ENCODE assay signal across 1 cellular context in the genomic region with DNA sequence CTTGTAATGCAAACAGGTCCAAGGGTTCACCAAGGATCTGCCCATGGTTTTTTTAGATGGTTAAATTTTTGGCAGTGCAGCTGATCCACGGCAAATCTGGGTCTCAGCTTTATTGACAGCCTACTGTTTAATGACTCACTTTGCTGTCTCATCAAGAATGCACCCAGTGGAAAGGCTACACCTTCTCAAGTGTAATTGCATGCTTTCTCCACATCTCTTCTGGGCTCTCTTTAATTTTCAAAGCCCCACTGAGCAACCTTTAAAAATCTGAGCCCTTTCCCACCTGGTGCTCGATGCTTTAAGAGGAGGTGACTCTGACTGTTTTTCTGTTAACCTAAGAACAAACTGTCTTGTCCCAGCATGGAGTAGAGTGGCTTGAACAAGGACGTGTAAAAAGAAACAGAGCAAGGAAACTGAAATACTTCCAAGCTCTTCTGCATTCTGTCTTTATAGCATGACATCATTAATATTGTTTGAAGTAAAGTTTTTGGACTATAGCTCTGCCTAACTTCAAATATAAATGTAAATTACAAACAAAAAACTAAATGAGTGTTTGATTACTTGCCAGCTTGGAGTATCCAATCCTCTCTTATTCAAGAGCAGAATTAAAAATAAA.
TF ChIP-seq lines count a peak whose summit lies in the region.

No MANE protein-coding gene starts in this region.

TF ChIP-seq in HEK293, 187 proteins besides CTCF, POLR2A, EP300 and RAD21 (continued from another document):
- TF ChIP-seq, protein P1, sequence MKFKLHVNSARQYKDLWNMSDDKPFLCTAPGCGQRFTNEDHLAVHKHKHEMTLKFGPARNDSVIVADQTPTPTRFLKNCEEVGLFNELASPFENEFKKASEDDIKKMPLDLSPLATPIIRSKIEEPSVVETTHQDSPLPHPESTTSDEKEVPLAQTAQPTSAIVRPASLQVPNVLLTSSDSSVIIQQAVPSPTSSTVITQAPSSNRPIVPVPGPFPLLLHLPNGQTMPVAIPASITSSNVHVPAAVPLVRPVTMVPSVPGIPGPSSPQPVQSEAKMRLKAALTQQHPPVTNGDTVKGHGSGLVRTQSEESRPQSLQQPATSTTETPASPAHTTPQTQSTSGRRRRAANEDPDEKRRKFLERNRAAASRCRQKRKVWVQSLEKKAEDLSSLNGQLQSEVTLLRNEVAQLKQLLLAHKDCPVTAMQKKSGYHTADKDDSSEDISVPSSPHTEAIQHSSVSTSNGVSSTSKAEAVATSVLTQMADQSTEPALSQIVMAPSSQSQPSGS (tag by site-specific recombination; IDR thresholded peaks at IDR 0.05; ENCODE audit: low read depth) = peak; percentile 78
- TF ChIP-seq ZNF354C (tag by site-specific recombination; IDR thresholded peaks at IDR 0.05; ENCODE audit: borderline replicate concordance, low read depth) = no peak
- TF ChIP-seq ZNF776 (tag by site-specific recombination; IDR thresholded peaks at IDR 0.05; ENCODE audit: borderline replicate concordance) = no peak
- TF ChIP-seq ZNF48 (tag by site-specific recombination; IDR thresholded peaks at IDR 0.05) = no peak
- TF ChIP-seq, protein P2, sequence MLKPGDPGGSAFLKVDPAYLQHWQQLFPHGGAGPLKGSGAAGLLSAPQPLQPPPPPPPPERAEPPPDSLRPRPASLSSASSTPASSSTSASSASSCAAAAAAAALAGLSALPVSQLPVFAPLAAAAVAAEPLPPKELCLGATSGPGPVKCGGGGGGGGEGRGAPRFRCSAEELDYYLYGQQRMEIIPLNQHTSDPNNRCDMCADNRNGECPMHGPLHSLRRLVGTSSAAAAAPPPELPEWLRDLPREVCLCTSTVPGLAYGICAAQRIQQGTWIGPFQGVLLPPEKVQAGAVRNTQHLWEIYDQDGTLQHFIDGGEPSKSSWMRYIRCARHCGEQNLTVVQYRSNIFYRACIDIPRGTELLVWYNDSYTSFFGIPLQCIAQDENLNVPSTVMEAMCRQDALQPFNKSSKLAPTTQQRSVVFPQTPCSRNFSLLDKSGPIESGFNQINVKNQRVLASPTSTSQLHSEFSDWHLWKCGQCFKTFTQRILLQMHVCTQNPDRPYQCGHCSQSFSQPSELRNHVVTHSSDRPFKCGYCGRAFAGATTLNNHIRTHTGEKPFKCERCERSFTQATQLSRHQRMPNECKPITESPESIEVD (tag by site-specific recombination; IDR thresholded peaks at IDR 0.05) = 0 out of 2 replicates have a peak, but pooled peaks have one; percentile 10
- TF ChIP-seq HOXC10 (CRISPR knock-in tag; IDR thresholded peaks at IDR 0.05) = no peak
- no peak for TF ChIP-seq ZBTB48 (tag by site-specific recombination; IDR thresholded peaks at IDR 0.05)
- no peak for TF ChIP-seq ZNF146 (tag by site-specific recombination; IDR thresholded peaks at IDR 0.05)
- TF ChIP-seq ZXDB (tag by site-specific recombination; IDR thresholded peaks at IDR 0.05) = no peak
- TF ChIP-seq ZNF404 (tag by site-specific recombination; IDR thresholded peaks at IDR 0.05) = no peak
- no peak for TF ChIP-seq ZNF670 (tag by site-specific recombination; IDR thresholded peaks at IDR 0.05; ENCODE audit: low read depth)
- no peak for TF ChIP-seq ZSCAN16 (tag by site-specific recombination; IDR thresholded peaks at IDR 0.05)
- no peak for TF ChIP-seq ZNF416 (tag by site-specific recombination; IDR thresholded peaks at IDR 0.05)
- TF ChIP-seq KLF7 (tag by site-specific recombination; IDR thresholded peaks at IDR 0.05; ENCODE audit: borderline replicate concordance) = no peak
- no peak for TF ChIP-seq ZFP37 (tag by site-specific recombination; IDR thresholded peaks at IDR 0.05)
- TF ChIP-seq ZNF114 (tag by site-specific recombination; IDR thresholded peaks at IDR 0.05) = no peak
- no peak for TF ChIP-seq ZNF843 (tag by site-specific recombination; IDR thresholded peaks at IDR 0.05)
